Comparison of ENCODE assay signal across 8 cellular contexts in genomic region chr3:185152433-185153169, GRCh38. TPM values are rescaled to one million over a fixed set of nuclear protein-coding genes. Genes with fewer than 3 reads are reported as not detected.
DNase-seq lines count a peak whose midpoint lies in the region; ATAC-seq and TF ChIP-seq lines count a peak whose summit lies in the region.

Gene C3orf70 (minus strand): TSS chr3:185153060. CDS start chr3:185152823, 237 bp downstream.

- H3K27ac ChIP-seq in esophagus muscularis mucosa (replicated peaks in 1 of 4) (peak within 1 kb of the TSS; percentile 95 to 98 (median 96)), testis (peak within 1 kb of the TSS; percentile 92 to 94)

- H3K36me3 ChIP-seq in esophagus muscularis mucosa: no peaks in the 10 kb centered on the region
- no peaks in the 10 kb centered on the region for H3K36me3 ChIP-seq in mucosa of descending colon (ENCODE audit: low read depth)
- H3K36me3 ChIP-seq in testis (ENCODE audit: low read depth, missing control alignments): no peaks in the 10 kb centered on the region

- peak within 1 kb of the TSS; percentile 71 for H3K4me3 Mint-ChIP-seq in activated CD4-positive, alpha-beta memory T cell treated with anti-CD3 and anti-CD28 coated beads, Interleukin-2, amount 10 ng/mL, durations not matched to agents 7 days and 5 days

- TF ChIP-seq POLR2A in esophagus muscularis mucosa (IDR thresholded peaks at IDR 0.05; ENCODE audit: low read depth): no peak
- TF ChIP-seq POLR2A in testis (IDR thresholded peaks at IDR 0.05): no peak

- POLR2A ChIA-PET in activated CD4-positive, alpha-beta memory T cell treated with anti-CD3 and anti-CD28 coated beads, Interleukin-2, amount 10 ng/mL, durations not matched to agents 7 days and 5 days (lab: Charles Lee): no interaction called here

- TF ChIP-seq CTCF in AG09309 (IDR thresholded peaks at IDR 0.05; ENCODE audit: control insufficient read depth, insufficient read depth, low read depth, low read length, missing control alignments): no peak
- TF ChIP-seq CTCF in GM12864 (IDR thresholded peaks at IDR 0.05; ENCODE audit: low read depth, low read length, missing control alignments): no peak
- TF ChIP-seq CTCF in esophagus muscularis mucosa (IDR thresholded peaks at IDR 0.05): no peak
- no peak for TF ChIP-seq CTCF in mucosa of descending colon (IDR thresholded peaks at IDR 0.05)
- no peak for TF ChIP-seq CTCF in testis (IDR thresholded peaks at IDR 0.05)

- ATAC-seq in mucosa of descending colon (peak; percentile 92), HG03196 (IDR thresholded peaks at IDR 0.05; ENCODE audit: unreplicated experiment) (no peak)

- peaks cover 40% of the 10 kb centered on the region for H3K27me3 Mint-ChIP-seq in activated CD4-positive, alpha-beta memory T cell treated with anti-CD3 and anti-CD28 coated beads, Interleukin-2, amount 10 ng/mL, durations not matched to agents 7 days and 5 days

- peaks cover 5% of the 10 kb centered on the region for H3K4me1 Mint-ChIP-seq in activated CD4-positive, alpha-beta memory T cell treated with anti-CD3 and anti-CD28 coated beads, Interleukin-2, amount 10 ng/mL, durations not matched to agents 7 days and 5 days

- TF ChIP-seq EP300 in esophagus muscularis mucosa (IDR thresholded peaks at IDR 0.05): no peak

- DNase-seq in AG09309 (ENCODE audit: low read depth): no peak
- DNase-seq in GM12864 (ENCODE audit: low read depth): no peak
- DNase-seq in LoVo (ENCODE audit: low spot score): peak; percentile 44
- DNase-seq in activated CD4-positive, alpha-beta memory T cell treated with anti-CD3 and anti-CD28 coated beads, Interleukin-2, amount 10 ng/mL, durations not matched to agents 7 days and 5 days: peak; percentile 28
- DNase-seq in esophagus muscularis mucosa (ENCODE audit: extremely low spot score): no peak
- DNase-seq in mucosa of descending colon: peak; percentile 60 to 83 (median 66)
- peak; percentile 72 for DNase-seq in testis

- H3K4me3 ChIP-seq in AG09309 (ENCODE audit: control insufficient read depth, low read depth, low read length) (peak within 1 kb of the TSS; percentile 68), GM12864 (ENCODE audit: low read depth, low read length) (peak within 1 kb of the TSS; percentile 40), esophagus muscularis mucosa (peak within 1 kb of the TSS; percentile 83 to 95 (median 90)), mucosa of descending colon (peak within 1 kb of the TSS; percentile 45), testis (peak within 1 kb of the TSS; percentile 80 to 88)

- no peak within 1 kb of the TSS for H3K27ac Mint-ChIP-seq in activated CD4-positive, alpha-beta memory T cell treated with anti-CD3 and anti-CD28 coated beads, Interleukin-2, amount 10 ng/mL, durations not matched to agents 7 days and 5 days

- under 1% methylated on average over 36 of the region's 110 CpGs for WGBS in esophagus muscularis mucosa
- WGBS in testis, 2 donors: 0 to 1% methylated on average over 19 to 71 of the region's 110 CpGs

- H3K27me3 ChIP-seq in esophagus muscularis mucosa: peaks cover 0 to 4% (median 0%) of the 10 kb centered on the region in 4 donors
- H3K27me3 ChIP-seq in testis: no peaks in the 10 kb centered on the region

- intact Hi-C loops in esophagus muscularis mucosa (cut with DNase I): loop anchor here (5.0 kb wide), 1 partner anchor 65 kb away; no protein-coding TSS in a partner anchor
- intact Hi-C loops in mucosa of descending colon (cut with DNase I, micrococcal nuclease): no loop called here
- intact Hi-C loops in testis (cut with DNase I; ENCODE audit: low total_unique reads): no loop called here

- CTCF ChIA-PET in activated CD4-positive, alpha-beta memory T cell treated with anti-CD3 and anti-CD28 coated beads, Interleukin-2, amount 10 ng/mL, durations not matched to agents 7 days and 5 days (lab: Charles Lee): interaction anchor here (0.8 kb wide), 1 partner anchor 338 kb away, joined by 3 read pairs; no protein-coding TSS in a partner anchor

- H3K9me3 Mint-ChIP-seq in activated CD4-positive, alpha-beta memory T cell treated with anti-CD3 and anti-CD28 coated beads, Interleukin-2, amount 10 ng/mL, durations not matched to agents 7 days and 5 days: no peaks in the 10 kb centered on the region

- no peaks in the 10 kb centered on the region for H3K9me3 ChIP-seq in esophagus muscularis mucosa
- no peaks in the 10 kb centered on the region for H3K9me3 ChIP-seq in mucosa of descending colon
- no peaks in the 10 kb centered on the region for H3K9me3 ChIP-seq in testis

- H3K4me1 ChIP-seq in esophagus muscularis mucosa (peaks cover 6 to 57% (median 46%) of the 10 kb centered on the region in 4 donors), mucosa of descending colon (ENCODE audit: low read depth) (no peaks in the 10 kb centered on the region), testis (peaks cover 9% of the 10 kb centered on the region)

- H3K36me3 Mint-ChIP-seq in activated CD4-positive, alpha-beta memory T cell treated with anti-CD3 and anti-CD28 coated beads, Interleukin-2, amount 10 ng/mL, durations not matched to agents 7 days and 5 days (ENCODE audit: low read depth): no peaks in the 10 kb centered on the region

RNA-seq across cellular contexts. Expression of gene C3orf70, which starts in this region (rescaled TPM):
- under 1 TPM in 1 of 2 experiments, not detected in 1; 0.03 TPM for total RNA-seq in activated CD4-positive, alpha-beta memory T cell treated with anti-CD3 and anti-CD28 coated beads, Interleukin-2, amount 10 ng/mL, durations not matched to agents 7 days and 5 days
- total RNA-seq in esophagus muscularis mucosa (10 to 100 TPM; 33.1 to 54.0 (median 38.9) TPM), mucosa of descending colon (10 to 100 TPM; 15.1 to 32.7 (median 16.9) TPM), testis (10 to 100 TPM; 21.0 to 33.5 TPM)
- polyA plus RNA-seq in testis (ENCODE audit: insufficient read depth, low read depth, low replicate concordance): 11.9 TPM

Comparison
In these comparisons a context has a peak if more than half of its experiments do, and no peak if none do; other contexts are left out.
1. RNA of gene C3orf70 (total RNA-seq): 33.1 to 54.0 TPM in esophagus muscularis mucosa, 21.0 to 33.5 TPM in testis and 15.1 to 32.7 TPM in mucosa of descending colon; 0.03 TPM in activated CD4-positive, alpha-beta memory T cell treated with anti-CD3 and anti-CD28 coated beads, Interleukin-2, amount 10 ng/mL, durations not matched to agents 7 days and 5 days; every median in the first group is over 10 times any median in the second.
2. Peak in DNase-seq in activated CD4-positive, alpha-beta memory T cell treated with anti-CD3 and anti-CD28 coated beads, Interleukin-2, amount 10 ng/mL, durations not matched to agents 7 days and 5 days; RNA of the gene not detected or under 1 TPM.
3. DNase-seq: peak in LoVo (single experiment), mucosa of descending colon (3 of 3) and testis (single experiment); none in AG09309 (single experiment), GM12864 (single experiment) and esophagus muscularis mucosa (single experiment).
4. Peak in every context shown above with its lines, with median percentiles within 50 percentile points of each other: H3K4me3 ChIP-seq.